Comparison of ENCODE assay signal across 8 cellular contexts in the genomic region with DNA sequence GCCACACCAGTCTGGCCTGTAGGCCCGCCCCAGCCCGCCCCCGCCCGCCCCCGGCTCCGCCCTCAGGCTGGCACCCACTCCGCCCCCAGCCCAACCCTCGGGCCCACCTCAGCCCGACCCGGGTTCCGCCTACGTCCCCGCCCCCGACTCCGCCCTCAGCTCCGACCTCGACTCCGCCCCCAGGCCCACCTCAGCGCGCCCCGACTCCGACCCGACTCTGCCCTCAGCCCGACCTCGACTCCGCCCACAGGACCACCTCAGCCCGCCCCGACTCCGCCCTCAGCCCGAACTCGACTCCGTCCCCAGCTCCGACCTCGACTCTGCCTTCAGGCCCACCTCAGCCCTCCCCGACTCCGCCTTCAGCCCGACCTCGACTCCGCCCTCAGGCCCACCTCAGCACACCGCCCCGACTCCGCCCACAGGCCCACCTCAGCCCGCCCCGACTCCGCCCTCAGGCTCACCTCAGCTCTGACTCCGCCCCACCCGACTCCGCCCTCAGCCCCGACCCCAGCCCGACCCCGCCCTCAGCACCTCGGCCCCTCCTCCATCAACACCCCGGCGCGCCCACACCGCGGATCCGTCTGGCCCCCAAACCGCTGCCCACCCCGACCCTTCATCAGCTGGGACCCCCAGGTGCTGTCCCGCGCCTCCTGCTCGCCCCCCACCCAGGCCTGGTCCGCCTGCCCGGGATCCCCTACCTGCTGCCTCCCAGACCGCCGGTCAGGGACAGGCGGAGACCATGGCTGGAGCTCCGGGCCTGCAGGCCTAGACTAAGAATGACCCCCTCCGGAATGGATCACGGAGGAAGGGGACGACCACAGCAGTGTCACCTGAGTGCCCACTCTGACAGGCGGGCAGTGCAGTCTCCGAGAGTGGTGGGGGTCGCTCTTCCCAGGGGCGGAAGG. TPM values are rescaled to one million over a fixed set of nuclear protein-coding genes. Genes with fewer than 3 reads are reported as not detected.
DNase-seq lines count a peak whose midpoint lies in the region; ATAC-seq and TF ChIP-seq lines count a peak whose summit lies in the region.

A gene (minus strand): TSS at position 13 of the 905 bp plus-strand sequence. CDS start 315 bp downstream, outside the sequence.

- peak; percentile 45 for ATAC-seq in HG02610 (IDR thresholded peaks at IDR 0.05; ENCODE audit: unreplicated experiment)
- ATAC-seq in sciatic nerve = peak; percentile 92

- peaks cover 5% of the 10 kb centered on the region for H3K36me3 ChIP-seq in brain microvascular endothelial cell (replicated peaks)

- no peak for TF ChIP-seq CTCF in brain microvascular endothelial cell (IDR thresholded peaks at IDR 0.05; ENCODE audit: low read depth, low read length, missing control alignments)

- DNase-seq in GDM1 (lab: John Stamatoyannopoulos, UW) (peak; percentile 69), NCI-H146 (lab: John Stamatoyannopoulos, UW) (peak; percentile 94), UCSD-AML1 (lab: John Stamatoyannopoulos, UW; ENCODE audit: unreplicated experiment) (peak; percentile 80), brain microvascular endothelial cell (peak; percentile 60), iPS DF 19.7 (ENCODE audit: low read depth, low spot score) (peak; percentile 50), sciatic nerve (ENCODE audit: low spot score) (peak; percentile 95), NCI-H524 treated with DMSO at 0.1 percent for 48 hours (lab: John Stamatoyannopoulos, UW) (no peak)

- intact Hi-C loops in sciatic nerve (cut with DNase I) = no loop called here

- peak within 1 kb of the TSS; percentile 22 for H3K27ac ChIP-seq in brain microvascular endothelial cell

- in situ Hi-C loops in brain microvascular endothelial cell (cut with HindIII; ENCODE audit: low pct_ligation_motif_present, low sequenced_read_pairs) = no loop called here

- H3K27me3 ChIP-seq in brain microvascular endothelial cell (replicated peaks) = no peaks in the 10 kb centered on the region

- H3K4me3 ChIP-seq in brain microvascular endothelial cell (ENCODE audit: low read depth, low read length) = peak within 1 kb of the TSS; percentile 84

RNA-seq across cellular contexts. Expression of the gene that starts here (rescaled TPM):
- 17.9 TPM for total RNA-seq in sciatic nerve
